ENCODE assay signal across 9 cellular contexts in genomic region chr7:98294798-98295382, GRCh38. TPM values are rescaled to one million over a fixed set of nuclear protein-coding genes. Genes with fewer than 3 reads are reported as not detected.
DNase-seq lines count a peak whose midpoint lies in the region; ATAC-seq and TF ChIP-seq lines count a peak whose summit lies in the region.
"Had no signal": no experiment of that assay in that cellular context is flagged by ENCODE, and none has a peak within 500 bp of the region (broad histone marks: within the 10 kb centered on the region; RNA-seq: fewer than 3 reads in every experiment).

No MANE protein-coding gene starts in this region.

- H3K27ac ChIP-seq in KMS-11 (no peak overlapping the region), endodermal cell (ENCODE audit: low read depth, low read length) (peak overlapping the region; percentile 22), ascending aorta (no peak overlapping the region)

- H2AFZ ChIP-seq in KMS-11 (ENCODE audit: low read depth) = no peak overlapping the region

- CTCF ChIA-PET in Caco-2 (lab: Charles Lee) = interaction anchor here (1.1 kb wide), 1 partner anchor 122 kb away, joined by 3 read pairs; no protein-coding TSS in a partner anchor

- H3K4me3 ChIP-seq in Caco-2 (ENCODE audit: low read depth, low read length) (no peak overlapping the region), KMS-11 (IDR thresholded peaks at IDR 0.05; ENCODE audit: insufficient read depth, low read depth, low read length) (no peak overlapping the region), endodermal cell (ENCODE audit: low read length) (no peak overlapping the region), ascending aorta (no peak overlapping the region)

- peaks cover 2% of the 10 kb centered on the region for H3K36me3 ChIP-seq in Caco-2 (ENCODE audit: control insufficient read depth, insufficient read depth, low read length)
- H3K36me3 ChIP-seq in KMS-11 (ENCODE audit: insufficient read depth) = no peaks in the 10 kb centered on the region
- peaks cover 34% of the 10 kb centered on the region for H3K36me3 ChIP-seq in endodermal cell (ENCODE audit: control insufficient read depth, insufficient read depth, low read length)
- peaks cover 43 to 61% of the 10 kb centered on the region in 2 donors for H3K36me3 ChIP-seq in ascending aorta

- H3K4me3 Mint-ChIP-seq in Caco-2 (ENCODE audit: unreplicated experiment) (no peak overlapping the region), endodermal cell (no peak overlapping the region), naive B cell (no peak overlapping the region)
- H3K4me3 Mint-ChIP-seq: T-helper 1 cell treated with Interleukin-12 subunit alpha and Interleukin-12 subunit beta and Interleukin-4 antibody, amounts not matched to agents 30 μg/mL and 1 μg/mL, for 36 hours had no signal

- BruUV-seq in Caco-2 (replicated peaks; lab: Mats Ljungman, UMichigan) = no TSS peak

- H3K36me3 Mint-ChIP-seq in Caco-2 (ENCODE audit: insufficient read depth, unreplicated experiment) (peaks cover 87% of the 10 kb centered on the region), endodermal cell (ENCODE audit: low read depth) (peaks cover 23% of the 10 kb centered on the region), naive B cell (no peaks in the 10 kb centered on the region)

- H3K9me3 Mint-ChIP-seq in Caco-2 (ENCODE audit: unreplicated experiment) (no peaks in the 10 kb centered on the region), endodermal cell (no peaks in the 10 kb centered on the region), naive B cell (no peaks in the 10 kb centered on the region)
- H3K9me3 Mint-ChIP-seq: T-helper 1 cell treated with Interleukin-12 subunit alpha and Interleukin-12 subunit beta and Interleukin-4 antibody, amounts not matched to agents 30 μg/mL and 1 μg/mL, for 36 hours had no signal

- peak; percentile 82 to 88 for DNase-seq in Caco-2
- peak; percentile 66 for DNase-seq in GM19240 (ENCODE audit: insufficient read length, low spot score)
- DNase-seq in RKO (ENCODE audit: low spot score) = peak; percentile 56
- DNase-seq in endodermal cell = peak; percentile 95
- DNase-seq in naive B cell = peak; percentile 49
- no peak for DNase-seq in ascending aorta (ENCODE audit: low spot score in 2 of 2)
- DNase-seq in middle frontal gyrus (ENCODE audit: extremely low spot score, low spot score) = no peak

- peak; percentile 78 to 89 for ATAC-seq in naive B cell (ENCODE audit: low read depth in 2 of 2)

- WGBS in endodermal cell (ENCODE audit: insufficient coverage in 1 of 2, insufficient read length in 1 of 2), 2 experiments = 36 to 47% methylated on average over 12 to 14 of the region's 14 CpGs

- H3K27me3 ChIP-seq in Caco-2 (replicated peaks; ENCODE audit: control insufficient read depth, insufficient read depth, low read length) (no peaks in the 10 kb centered on the region), KMS-11 (ENCODE audit: insufficient read depth, low read depth) (no peaks in the 10 kb centered on the region), endodermal cell (ENCODE audit: control insufficient read depth, insufficient read depth, low read length, poor library complexity, severe bottlenecking) (no peaks in the 10 kb centered on the region), ascending aorta (no peaks in the 10 kb centered on the region)

- TF ChIP-seq CTCF in Caco-2 (IDR thresholded peaks at IDR 0.05; ENCODE audit: insufficient read depth in 1 of 2, low read depth in 1 of 2, low read length in 1 of 2, severe bottlenecking in 1 of 2, unreplicated experiment in 1 of 2) = peak; percentile 84 to 89
- peak; percentile 74 for TF ChIP-seq CTCF in KMS-11 (conservative IDR thresholded peaks at IDR 0.05; ENCODE audit: low read depth, low read length)
- peak; percentile 95 for TF ChIP-seq CTCF in endodermal cell (conservative IDR thresholded peaks at IDR 0.05)
- TF ChIP-seq CTCF in ascending aorta (IDR thresholded peaks at IDR 0.05) = peak in 1 of 3 experiments; percentile 31

- H3K27ac Mint-ChIP-seq in Caco-2 (ENCODE audit: unreplicated experiment) (peak overlapping the region; percentile 85), endodermal cell (peak overlapping the region; percentile 72), naive B cell (no peak overlapping the region)
- H3K27ac Mint-ChIP-seq: T-helper 1 cell treated with Interleukin-12 subunit alpha and Interleukin-12 subunit beta and Interleukin-4 antibody, amounts not matched to agents 30 μg/mL and 1 μg/mL, for 36 hours had no signal

- intact Hi-C loops in Caco-2 (cut with micrococcal nuclease; ENCODE audit: unreplicated experiment) (loop anchor here (1.0 to 10.0 kb wide), 3 partner anchors 106 to 550 kb away; partner anchors contain the start of gene BAIAP2L1), ascending aorta (cut with DNase I) (no loop called here)

- no peaks in the 10 kb centered on the region for H3K27me3 Mint-ChIP-seq in Caco-2 (ENCODE audit: insufficient read depth, unreplicated experiment)
- H3K27me3 Mint-ChIP-seq in endodermal cell (ENCODE audit: insufficient read depth) = no peaks in the 10 kb centered on the region
- no peaks in the 10 kb centered on the region for H3K27me3 Mint-ChIP-seq in naive B cell

- H3K79me2 ChIP-seq in KMS-11 (ENCODE audit: insufficient read depth, low read depth) = no peaks in the 10 kb centered on the region

- no peak overlapping the region for H3K4me2 ChIP-seq in KMS-11

- peaks cover 9% of the 10 kb centered on the region for H3K4me1 ChIP-seq in Caco-2
- peaks cover 9% of the 10 kb centered on the region for H3K4me1 ChIP-seq in KMS-11 (ENCODE audit: low read depth, poor library complexity, severe bottlenecking)
- H3K4me1 ChIP-seq in endodermal cell (ENCODE audit: control insufficient read depth, insufficient read depth, low read length) = no peaks in the 10 kb centered on the region
- no peaks in the 10 kb centered on the region for H3K4me1 ChIP-seq in ascending aorta

- POLR2A ChIA-PET in Caco-2 (lab: Charles Lee) = interaction anchor here (1.2 kb wide), 1 partner anchor 106 kb away, joined by 4 read pairs; the partner anchor contains the start of gene BAIAP2L1

- H3K9me3 ChIP-seq in Caco-2 (no peaks in the 10 kb centered on the region), endodermal cell (ENCODE audit: control insufficient read depth, low read length) (no peaks in the 10 kb centered on the region), ascending aorta (peaks cover 0 to 7% of the 10 kb centered on the region in 2 donors)

- no peaks in the 10 kb centered on the region; the same call in 1 of the 2 replicates for H4K20me1 ChIP-seq in KMS-11 (ENCODE audit: insufficient read depth)

- H3K9ac ChIP-seq in KMS-11 (no peak overlapping the region), endodermal cell (ENCODE audit: extremely low read depth, low read length, poor library complexity, severe bottlenecking) (no peak overlapping the region)

- H3K4me1 Mint-ChIP-seq in Caco-2 (ENCODE audit: low read depth, unreplicated experiment) (peaks cover 16% of the 10 kb centered on the region), endodermal cell (no peaks in the 10 kb centered on the region), naive B cell (no peaks in the 10 kb centered on the region)

RNA-seq across cellular contexts. Expression of gene BRI3, which starts 13.4 kb away (rescaled TPM):
- total RNA-seq in Caco-2 (2022) (197 and 224 TPM in 2 replicates), endodermal cell (100 to 1,000 TPM; 130 to 152 TPM), ascending aorta (61.6 TPM)
- polyA plus RNA-seq in endodermal cell (2013, experiment 1 of 2) = 158 TPM
- 139 TPM for polyA plus RNA-seq in endodermal cell (2013, experiment 2 of 2)
- polyA plus RNA-seq in naive B cell (ENCODE audit: low read depth in 6 of 6) = 10 to 100 TPM; 12.1 to 21.6 (median 17.2) TPM

RNA-seq across cellular contexts. Expression of gene TECPR1, which starts 42.9 kb away (rescaled TPM):
- total RNA-seq in Caco-2 (2022) = 19.0 and 26.4 TPM in 2 replicates
- 10 to 100 TPM; 27.2 to 32.0 TPM for total RNA-seq in endodermal cell
- polyA plus RNA-seq in endodermal cell (2013, experiment 1 of 2) = 18.7 TPM
- 19.2 TPM for polyA plus RNA-seq in endodermal cell (2013, experiment 2 of 2)
- 10 to 100 TPM in 5 of 6 donors, 1 to 10 TPM in 1; 6.5 to 23.8 (median 12.4) TPM for polyA plus RNA-seq in naive B cell (ENCODE audit: low read depth in 6 of 6)
- 28.1 TPM for total RNA-seq in ascending aorta

Comparison
In these comparisons a context has a peak if more than half of its experiments do, and no peak if none do; other contexts are left out.
1. DNase-seq: peak in Caco-2 (2 of 2), GM19240 (single experiment), RKO (single experiment), endodermal cell (single experiment) and naive B cell (single experiment); none in ascending aorta (0 of 2) and middle frontal gyrus (single experiment).
2. H3K27ac Mint-ChIP-seq: peak in Caco-2 (single experiment) and endodermal cell (single experiment); none in naive B cell (0 of 6).